ENCODE assay signal across 29 cellular contexts in the genomic region with DNA sequence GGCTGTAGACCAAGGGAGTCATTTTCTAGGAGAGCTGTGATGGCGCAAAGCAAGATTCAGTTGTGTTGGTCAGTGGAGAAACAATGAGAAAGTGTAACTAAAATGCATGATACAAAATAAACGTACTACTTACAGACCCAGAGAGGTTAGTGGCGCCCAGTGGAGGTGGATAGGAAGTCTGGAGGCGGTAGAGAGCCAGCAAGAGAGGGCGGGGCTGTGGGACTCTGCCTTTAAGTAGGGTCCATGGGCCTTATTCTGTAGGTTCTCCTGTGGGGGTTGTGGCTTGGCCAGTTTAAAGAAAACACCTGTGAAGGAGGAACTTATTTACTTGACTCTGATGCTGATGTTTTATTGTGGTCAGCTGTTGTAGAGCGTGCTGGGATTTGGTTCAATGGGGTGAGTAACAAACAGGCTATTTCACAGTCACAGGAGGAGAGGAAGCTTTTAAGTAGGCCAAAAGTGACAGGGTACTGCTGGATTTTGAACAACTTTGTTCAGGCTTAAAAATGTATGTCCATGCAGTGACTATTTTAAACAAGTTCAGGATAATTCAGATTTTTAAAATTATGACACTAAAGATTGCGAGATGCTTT.
"Had no signal": no experiment of that assay in that cellular context is flagged by ENCODE, and none has a peak within 500 bp of the region (broad histone marks: within the 10 kb centered on the region; RNA-seq: fewer than 3 reads in every experiment).

No MANE protein-coding gene starts in this region.

- H3K27ac Mint-ChIP-seq: activated CD4-positive, alpha-beta T cell treated with anti-CD3 and anti-CD28 coated beads, Interleukin-2, amount 10 ng/mL, durations not matched to agents 7 days and 5 days; activated CD8-positive, alpha-beta memory T cell treated with anti-CD3 and anti-CD28 coated beads, Interleukin-2, amount 10 ng/mL, durations not matched to agents 7 days and 5 days; activated CD8-positive, alpha-beta T cell treated with anti-CD3 and anti-CD28 coated beads for 36 hours; activated naive CD4-positive, alpha-beta T cell treated with anti-CD3 and anti-CD28 coated beads, Interleukin-2, amount 50 U/mL, for 24 hours; activated T-helper 1 cell treated with anti-CD3 and anti-CD28 coated beads, Interleukin-12 subunit alpha, Interleukin-12 subunit beta, Interleukin-2, Interleukin-4 antibody, amounts not matched to agents 30 ng/mL and 10 ng/mL and 1 ng/mL, durations not matched to agents 14 hours and 24 hours and 36 hours; brain; effector memory CD8-positive, alpha-beta T cell; immature natural killer cell; mesothelial cell of epicardium; naive thymus-derived CD8-positive, alpha-beta T cell; T-helper 17 cell had no signal

- H3K4me1 ChIP-seq: esophagus squamous epithelium, left ventricle myocardium inferior, prostate gland, right atrium auricular region, upper lobe of right lung had no signal

- DNase-seq: activated CD4-positive, alpha-beta T cell treated with anti-CD3 and anti-CD28 coated beads, Interleukin-2, amount 10 ng/mL, durations not matched to agents 7 days and 5 days; activated CD8-positive, alpha-beta memory T cell treated with anti-CD3 and anti-CD28 coated beads, Interleukin-2, amount 10 ng/mL, durations not matched to agents 7 days and 5 days; activated CD8-positive, alpha-beta T cell treated with anti-CD3 and anti-CD28 coated beads for 36 hours; activated gamma-delta T cell; activated T-cell treated with anti-CD3 and anti-CD28 coated beads for 4 hours; anterior cingulate cortex; central memory CD4-positive, alpha-beta T cell; dorsolateral prefrontal cortex; effector memory CD8-positive, alpha-beta T cell; esophagus squamous epithelium; immature natural killer cell; kidney glomerular epithelial cell; left ventricle myocardium inferior; mammary epithelial cell; naive thymus-derived CD8-positive, alpha-beta T cell; ovary; stimulated activated CD4-positive, alpha-beta T cell treated with anti-CD3 and anti-CD28 coated beads, Interleukin-4, amount 100 ng/mL, for 4 hours; stimulated activated naive CD8-positive, alpha-beta T cell treated with anti-CD3 and anti-CD28 coated beads, Interleukin-15, Interleukin-2, amounts not matched to agents 100 U/mL and 50 U/mL, for 24 hours; SW 1271; T-helper 17 cell; upper lobe of right lung had no signal

- H3K27me3 ChIP-seq: dorsolateral prefrontal cortex, esophagus squamous epithelium, neutrophil, ovary, right atrium auricular region, upper lobe of right lung had no signal

- H3K9me3 Mint-ChIP-seq: activated CD4-positive, alpha-beta T cell treated with anti-CD3 and anti-CD28 coated beads, Interleukin-2, amount 10 ng/mL, durations not matched to agents 7 days and 5 days; activated naive CD4-positive, alpha-beta T cell treated with anti-CD3 and anti-CD28 coated beads, Interleukin-2, amount 50 U/mL, for 24 hours had no signal

- H3K4me3 Mint-ChIP-seq: activated CD4-positive, alpha-beta T cell treated with anti-CD3 and anti-CD28 coated beads, Interleukin-2, amount 10 ng/mL, durations not matched to agents 7 days and 5 days; activated CD8-positive, alpha-beta memory T cell treated with anti-CD3 and anti-CD28 coated beads, Interleukin-2, amount 10 ng/mL, durations not matched to agents 7 days and 5 days; activated CD8-positive, alpha-beta T cell treated with anti-CD3 and anti-CD28 coated beads for 36 hours; activated naive CD4-positive, alpha-beta T cell treated with anti-CD3 and anti-CD28 coated beads, Interleukin-2, amount 50 U/mL, for 24 hours; activated T-helper 1 cell treated with anti-CD3 and anti-CD28 coated beads, Interleukin-12 subunit alpha, Interleukin-12 subunit beta, Interleukin-2, Interleukin-4 antibody, amounts not matched to agents 30 ng/mL and 10 ng/mL and 1 ng/mL, durations not matched to agents 14 hours and 24 hours and 36 hours; brain; effector memory CD8-positive, alpha-beta T cell; immature natural killer cell; mesothelial cell of epicardium; naive thymus-derived CD8-positive, alpha-beta T cell; T-helper 17 cell had no signal

- H3K27ac ChIP-seq: dorsolateral prefrontal cortex, esophagus squamous epithelium, left ventricle myocardium inferior, neutrophil, ovary, prostate gland, right atrium auricular region, upper lobe of right lung had no signal

- H3K36me3 ChIP-seq: esophagus squamous epithelium, left ventricle myocardium inferior, neutrophil, ovary, prostate gland, right atrium auricular region, upper lobe of right lung had no signal

- H3K36me3 Mint-ChIP-seq: activated CD8-positive, alpha-beta memory T cell treated with anti-CD3 and anti-CD28 coated beads, Interleukin-2, amount 10 ng/mL, durations not matched to agents 7 days and 5 days; activated naive CD4-positive, alpha-beta T cell treated with anti-CD3 and anti-CD28 coated beads, Interleukin-2, amount 50 U/mL, for 24 hours; brain; immature natural killer cell; mesothelial cell of epicardium; naive thymus-derived CD8-positive, alpha-beta T cell had no signal

- H3K4me1 Mint-ChIP-seq: activated CD4-positive, alpha-beta T cell treated with anti-CD3 and anti-CD28 coated beads, Interleukin-2, amount 10 ng/mL, durations not matched to agents 7 days and 5 days; activated CD8-positive, alpha-beta memory T cell treated with anti-CD3 and anti-CD28 coated beads, Interleukin-2, amount 10 ng/mL, durations not matched to agents 7 days and 5 days; activated naive CD4-positive, alpha-beta T cell treated with anti-CD3 and anti-CD28 coated beads, Interleukin-2, amount 50 U/mL, for 24 hours; brain; immature natural killer cell; mesothelial cell of epicardium; naive thymus-derived CD8-positive, alpha-beta T cell; T-helper 17 cell had no signal

- H3K27me3 Mint-ChIP-seq: activated CD4-positive, alpha-beta T cell treated with anti-CD3 and anti-CD28 coated beads, Interleukin-2, amount 10 ng/mL, durations not matched to agents 7 days and 5 days; activated CD8-positive, alpha-beta memory T cell treated with anti-CD3 and anti-CD28 coated beads, Interleukin-2, amount 10 ng/mL, durations not matched to agents 7 days and 5 days; activated CD8-positive, alpha-beta T cell treated with anti-CD3 and anti-CD28 coated beads for 36 hours; activated naive CD4-positive, alpha-beta T cell treated with anti-CD3 and anti-CD28 coated beads, Interleukin-2, amount 50 U/mL, for 24 hours; effector memory CD8-positive, alpha-beta T cell; naive thymus-derived CD8-positive, alpha-beta T cell; T-helper 17 cell had no signal

- ATAC-seq: activated CD4-positive, CD25-positive, alpha-beta regulatory T cell treated with anti-CD3 and anti-CD28 coated beads, Interleukin-2, amount 50 U/mL, for 24 hours; activated CD8-positive, alpha-beta memory T cell treated with anti-CD3 and anti-CD28 coated beads, Interleukin-2, amount 10 ng/mL, durations not matched to agents 7 days and 5 days; activated CD8-positive, alpha-beta T cell treated with anti-CD3 and anti-CD28 coated beads for 36 hours; effector memory CD8-positive, alpha-beta T cell; naive thymus-derived CD8-positive, alpha-beta T cell; stimulated activated naive CD8-positive, alpha-beta T cell treated with anti-CD3 and anti-CD28 coated beads, Interleukin-15, Interleukin-2, amounts not matched to agents 100 U/mL and 50 U/mL, for 24 hours; T-helper 17 cell; upper lobe of right lung had no signal

- H3K4me3 ChIP-seq: dorsolateral prefrontal cortex, esophagus squamous epithelium, left ventricle myocardium inferior, ovary, prostate gland, right atrium auricular region, upper lobe of right lung had no signal

- H3K9me3 ChIP-seq: esophagus squamous epithelium, left ventricle myocardium inferior, neutrophil, ovary, prostate gland, right atrium auricular region, upper lobe of right lung had no signal
